ENCODE assay signal across 11 cellular contexts in the genomic region with DNA sequence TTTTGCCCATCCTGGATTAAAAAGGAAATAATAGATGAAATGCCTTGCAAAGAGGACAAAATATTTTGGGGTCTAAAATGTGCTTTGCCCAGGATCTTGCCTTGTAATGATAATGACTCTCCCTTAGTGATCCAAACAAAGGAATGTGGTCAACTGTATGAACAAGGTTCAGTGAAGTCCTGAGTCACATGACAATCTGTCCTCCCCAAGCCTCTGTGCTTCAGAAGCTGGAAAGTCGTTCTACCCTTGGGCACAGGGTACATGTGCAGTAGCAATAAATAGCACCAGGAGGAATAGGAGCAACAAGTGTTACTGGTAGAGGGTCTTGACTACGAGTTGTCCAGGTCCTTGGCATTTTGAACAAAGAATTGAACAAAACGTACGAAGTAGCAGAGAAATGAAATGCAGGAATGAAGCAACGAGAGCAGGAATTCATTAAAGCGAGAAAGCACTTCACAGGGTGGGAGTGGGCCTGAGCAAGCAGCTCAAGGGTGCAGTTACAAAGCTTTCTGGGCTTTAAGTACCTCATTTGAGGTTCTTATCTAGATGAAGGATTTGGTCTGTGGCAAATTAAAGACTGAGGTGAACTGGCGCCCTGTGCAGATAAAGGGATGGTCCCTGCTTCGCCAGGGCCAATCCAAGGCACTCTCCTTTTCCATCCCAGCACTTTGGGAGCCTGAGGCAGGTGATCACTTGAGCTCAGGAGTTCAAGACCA.
DNase-seq lines count a peak whose midpoint lies in the region; ATAC-seq and TF ChIP-seq lines count a peak whose summit lies in the region.
"Had no signal": no experiment of that assay in that cellular context is flagged by ENCODE, and none has a peak within 500 bp of the region (broad histone marks: within the 10 kb centered on the region; RNA-seq: fewer than 3 reads in every experiment).

No MANE protein-coding gene starts in this region.

- H3K9me3 ChIP-seq in lower lobe of right lung, result no peaks in the 10 kb centered on the region
- H3K9me3 ChIP-seq in spleen, result no peaks in the 10 kb centered on the region

- peaks cover 42% of the 10 kb centered on the region for H3K4me1 Mint-ChIP-seq in stimulated activated naive CD8-positive, alpha-beta T cell treated with anti-CD3 and anti-CD28 coated beads, Interleukin-15, Interleukin-2, amounts not matched to agents 100 ng/mL and 50 ng/mL, for 24 hours (ENCODE audit: low read depth)
- H3K4me1 Mint-ChIP-seq in T-helper 2 cell treated with Interferon-gamma antibody and Interleukin-4, amounts not matched to agents 5 μg/mL and 100 μg/mL, for 36 hours (ENCODE audit: low read depth), result peaks cover 35% of the 10 kb centered on the region

- H3K4me1 ChIP-seq in lower lobe of right lung, result no peaks in the 10 kb centered on the region
- H3K4me1 ChIP-seq in spleen, result peaks cover 0 to 30% (median 9%) of the 10 kb centered on the region in 6 donors
- H3K4me1 ChIP-seq: foreskin keratinocyte had no signal

- TF ChIP-seq POLR2A in spleen (IDR thresholded peaks at IDR 0.05), result no peak

- H3K36me3 ChIP-seq in lower lobe of right lung, result no peaks in the 10 kb centered on the region
- H3K36me3 ChIP-seq in spleen, result peaks cover 0 to 7% (median 0%) of the 10 kb centered on the region in 6 donors

- H3K9me3 Mint-ChIP-seq in stimulated activated naive CD8-positive, alpha-beta T cell treated with anti-CD3 and anti-CD28 coated beads, Interleukin-15, Interleukin-2, amounts not matched to agents 100 ng/mL and 50 ng/mL, for 24 hours, result peaks cover 3% of the 10 kb centered on the region
- peaks cover 20% of the 10 kb centered on the region for H3K9me3 Mint-ChIP-seq in T-helper 2 cell treated with Interferon-gamma antibody and Interleukin-4, amounts not matched to agents 5 μg/mL and 100 μg/mL, for 36 hours

- ATAC-seq in stimulated activated naive CD8-positive, alpha-beta T cell treated with anti-CD3 and anti-CD28 coated beads, Interleukin-15, Interleukin-2, amounts not matched to agents 100 U/mL and 50 U/mL, for 24 hours, result no peak
- peak; percentile 58 to 80 for ATAC-seq in lower lobe of right lung
- no peak for ATAC-seq in HG02610 (IDR thresholded peaks at IDR 0.05; ENCODE audit: unreplicated experiment)
- ATAC-seq: foreskin keratinocyte had no signal

- TF ChIP-seq CTCF in lower lobe of right lung (IDR thresholded peaks at IDR 0.05), result no peak
- TF ChIP-seq CTCF in spleen (IDR thresholded peaks at IDR 0.05 in 8 of 11, conservative IDR thresholded peaks at IDR 0.05 in 3 of 11), result no peak

- no peaks in the 10 kb centered on the region for H3K36me3 Mint-ChIP-seq in stimulated activated naive CD8-positive, alpha-beta T cell treated with anti-CD3 and anti-CD28 coated beads, Interleukin-15, Interleukin-2, amounts not matched to agents 100 ng/mL and 50 ng/mL, for 24 hours (ENCODE audit: low read depth)
- H3K36me3 Mint-ChIP-seq in T-helper 2 cell treated with Interferon-gamma antibody and Interleukin-4, amounts not matched to agents 5 μg/mL and 100 μg/mL, for 36 hours (ENCODE audit: low read depth), result peaks cover 2% of the 10 kb centered on the region

- intact Hi-C loops in lower lobe of right lung (cut with DNase I), result no loop called here
- intact Hi-C loops in posterior vena cava (cut with DNase I), result no loop called here
- intact Hi-C loops in spleen (cut with DNase I; ENCODE audit: low total_unique reads), result no loop called here

- no peaks in the 10 kb centered on the region for H3K27me3 Mint-ChIP-seq in stimulated activated naive CD8-positive, alpha-beta T cell treated with anti-CD3 and anti-CD28 coated beads, Interleukin-15, Interleukin-2, amounts not matched to agents 100 ng/mL and 50 ng/mL, for 24 hours
- no peaks in the 10 kb centered on the region for H3K27me3 Mint-ChIP-seq in T-helper 2 cell treated with Interferon-gamma antibody and Interleukin-4, amounts not matched to agents 5 μg/mL and 100 μg/mL, for 36 hours (ENCODE audit: low read depth)
- H3K27me3 Mint-ChIP-seq: activated CD8-positive, alpha-beta memory T cell treated with anti-CD3 and anti-CD28 coated beads, Interleukin-2, amount 10 ng/mL, durations not matched to agents 7 days and 5 days had no signal

- H3K4me3 Mint-ChIP-seq in stimulated activated naive CD8-positive, alpha-beta T cell treated with anti-CD3 and anti-CD28 coated beads, Interleukin-15, Interleukin-2, amounts not matched to agents 100 ng/mL and 50 ng/mL, for 24 hours, result no peak overlapping the region
- H3K4me3 Mint-ChIP-seq in T-helper 2 cell treated with Interferon-gamma antibody and Interleukin-4, amounts not matched to agents 5 μg/mL and 100 μg/mL, for 36 hours, result peak overlapping the region; percentile 4
- H3K4me3 Mint-ChIP-seq: activated CD8-positive, alpha-beta memory T cell treated with anti-CD3 and anti-CD28 coated beads, Interleukin-2, amount 10 ng/mL, durations not matched to agents 7 days and 5 days had no signal

- no peak for DNase-seq in stimulated activated naive CD8-positive, alpha-beta T cell treated with anti-CD3 and anti-CD28 coated beads, Interleukin-15, Interleukin-2, amounts not matched to agents 100 U/mL and 50 U/mL, for 24 hours
- DNase-seq in T-helper 2 cell treated with Interferon-gamma antibody and Interleukin-4, amounts not matched to agents 5 μg/mL and 100 μg/mL, for 36 hours (ENCODE audit: low spot score), result no peak
- DNase-seq in lower lobe of right lung (no peak), posterior vena cava (ENCODE audit: low spot score) (no peak), spleen (no peak)
- DNase-seq in effector CD8-positive, alpha-beta T cell (lab: John Stamatoyannopoulos, UW), result no peak
- DNase-seq: foreskin keratinocyte had no signal

- H3K27me3 ChIP-seq in lower lobe of right lung (ENCODE audit: low read depth) (no peaks in the 10 kb centered on the region), spleen (replicated peaks in 1 of 7) (no peaks in the 10 kb centered on the region)
- H3K27me3 ChIP-seq: foreskin keratinocyte had no signal

- 83 to 89% (median 88%) methylated on average over 8 of the region's 8 CpGs for WGBS in spleen, 5 donors

- H3K27ac ChIP-seq in lower lobe of right lung (no peak overlapping the region), spleen (no peak overlapping the region)
- H3K27ac ChIP-seq: foreskin keratinocyte, HL-60 had no signal

- H3K4me3 ChIP-seq in lower lobe of right lung, result no peak overlapping the region
- H3K4me3 ChIP-seq in spleen, result no peak overlapping the region

- H3K27ac Mint-ChIP-seq in stimulated activated naive CD8-positive, alpha-beta T cell treated with anti-CD3 and anti-CD28 coated beads, Interleukin-15, Interleukin-2, amounts not matched to agents 100 ng/mL and 50 ng/mL, for 24 hours, result peak overlapping the region; percentile 81
- peak overlapping the region; percentile 34 for H3K27ac Mint-ChIP-seq in T-helper 2 cell treated with Interferon-gamma antibody and Interleukin-4, amounts not matched to agents 5 μg/mL and 100 μg/mL, for 36 hours

Comparison
In these comparisons a context has a peak if more than half of its experiments do, and no peak if none do; other contexts are left out.
1. ATAC-seq: peak in lower lobe of right lung (2 of 2); none in stimulated activated naive CD8-positive, alpha-beta T cell treated with anti-CD3 and anti-CD28 coated beads, Interleukin-15, Interleukin-2, amounts not matched to agents 100 U/mL and 50 U/mL, for 24 hours (single experiment) and HG02610 (single experiment).